In the genomic region with DNA sequence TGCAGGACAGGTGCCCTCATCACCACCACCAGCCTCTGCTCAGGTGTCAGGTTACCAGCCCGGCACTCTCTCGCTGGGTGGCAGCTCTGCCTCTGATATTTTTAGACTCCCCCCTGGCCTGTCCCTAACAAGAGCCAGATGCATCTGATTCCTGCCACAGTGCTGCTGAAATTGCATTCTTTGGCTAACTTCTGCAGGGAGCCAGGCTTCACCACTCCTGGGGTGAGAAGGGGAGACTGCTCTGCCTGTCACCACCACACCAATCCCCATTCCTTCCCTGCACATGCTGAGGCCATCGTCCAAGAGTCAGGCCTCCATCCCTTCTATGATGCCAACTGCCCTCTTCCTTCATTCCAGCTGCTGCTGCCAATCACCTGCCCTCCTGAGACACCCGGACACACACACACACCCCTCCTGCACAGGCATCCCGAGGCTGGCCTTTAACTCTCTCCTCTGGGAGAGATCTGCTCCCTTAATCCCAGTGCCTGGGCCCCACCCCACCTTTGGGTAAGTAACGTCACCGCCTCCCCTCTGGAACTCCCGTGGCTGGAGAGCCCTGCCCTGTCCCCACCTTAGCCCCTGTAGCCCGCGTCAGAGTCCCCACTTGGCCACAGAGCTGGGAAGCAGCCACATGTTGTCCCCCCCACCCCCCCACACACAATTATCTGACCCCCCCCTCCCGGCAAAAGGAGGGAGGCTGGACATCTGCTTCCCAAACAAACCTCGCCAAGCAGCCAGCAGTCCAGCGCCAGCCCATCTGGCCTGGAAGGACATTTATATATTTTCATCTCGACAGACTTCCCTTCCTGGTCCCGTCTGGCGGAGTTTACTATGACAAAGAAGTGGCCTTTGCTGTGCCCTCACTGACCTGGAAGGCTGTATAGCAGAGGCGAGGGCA, we compare ENCODE assay signal across 11 cellular contexts. TPM values are rescaled to one million over a fixed set of nuclear protein-coding genes. Genes with fewer than 3 reads are reported as not detected.
DNase-seq lines count a peak whose midpoint lies in the region; ATAC-seq and TF ChIP-seq lines count a peak whose summit lies in the region.
"Had no signal": no experiment of that assay in that cellular context is flagged by ENCODE, and none has a peak within 500 bp of the region (broad histone marks: within the 10 kb centered on the region; RNA-seq: fewer than 3 reads in every experiment).

No MANE protein-coding gene starts in this region.

- H3K27ac ChIP-seq in body of pancreas (peak overlapping the region in 3 of 4 donors; percentile 2 to 28 (median 25)), liver (ENCODE audit: low read depth in 1 of 2, low read length in 2 of 2) (no peak overlapping the region), thyroid gland (peak overlapping the region in 2 of 3 donors; percentile 25 to 47)

- no peaks in the 10 kb centered on the region for H3K9me3 Mint-ChIP-seq in activated naive CD8-positive, alpha-beta T cell treated with anti-CD3 and anti-CD28 coated beads, Interleukin-2, amount 50 U/mL, for 24 hours
- H3K9me3 Mint-ChIP-seq: activated CD4-positive, alpha-beta T cell treated with anti-CD3 and anti-CD28 coated beads, Interleukin-2, amount 10 ng/mL, durations not matched to agents 24 days and 14 days had no signal

- H3K4me3 Mint-ChIP-seq in activated naive CD8-positive, alpha-beta T cell treated with anti-CD3 and anti-CD28 coated beads, Interleukin-2, amount 50 U/mL, for 24 hours: no peak overlapping the region
- H3K4me3 Mint-ChIP-seq: activated CD4-positive, alpha-beta T cell treated with anti-CD3 and anti-CD28 coated beads, Interleukin-2, amount 10 ng/mL, durations not matched to agents 24 days and 14 days had no signal

- H3K27ac Mint-ChIP-seq in activated naive CD8-positive, alpha-beta T cell treated with anti-CD3 and anti-CD28 coated beads, Interleukin-2, amount 50 U/mL, for 24 hours: no peak overlapping the region
- H3K27ac Mint-ChIP-seq: activated CD4-positive, alpha-beta T cell treated with anti-CD3 and anti-CD28 coated beads, Interleukin-2, amount 10 ng/mL, durations not matched to agents 24 days and 14 days had no signal

- 32 to 41% methylated on average over 11 to 17 of the region's 17 CpGs for WGBS in body of pancreas, 2 donors
- WGBS in liver: 71% methylated on average over 17 of the region's 17 CpGs
- WGBS in thyroid gland, 2 donors: 37 to 47% methylated on average over 14 to 17 of the region's 17 CpGs

- H3K4me3 ChIP-seq in body of pancreas (no peak overlapping the region), liver (ENCODE audit: low read depth in 1 of 3, low read length in 3 of 3) (no peak overlapping the region), thyroid gland (replicated peaks in 1 of 3) (peak overlapping the region in 1 of 3 donors; percentile 8)

- H3K36me3 ChIP-seq in body of pancreas (replicated peaks in 1 of 2; ENCODE audit: insufficient read depth in 1 of 2, low read depth in 2 of 2) (no peaks in the 10 kb centered on the region), liver (ENCODE audit: control insufficient read depth in 4 of 4, insufficient read depth in 3 of 4, low read depth in 1 of 4, low read length in 3 of 4) (no peaks in the 10 kb centered on the region), thyroid gland (no peaks in the 10 kb centered on the region)

- DNase-seq in NCI-H1105 (lab: John Stamatoyannopoulos, UW) (peak; percentile 5), body of pancreas (peak in 2 of 4 donors; percentile 36 to 40), thyroid gland (peak; percentile 43 to 49), KBM-7 (no peak), HPDE6-E6E7 (ENCODE audit: extremely low spot score) (no peak)
- no peak for DNase-seq in activated naive CD8-positive, alpha-beta T cell treated with anti-CD3 and anti-CD28 coated beads, Interleukin-2, amount 50 U/mL, for 24 hours
- DNase-seq: activated CD4-positive, alpha-beta T cell treated with anti-CD3 and anti-CD28 coated beads, Interleukin-2, amount 10 ng/mL, durations not matched to agents 24 days and 14 days; cerebellar nuclear complex; NCI-H446 treated with DMSO at 0.1 percent for 48 hours had no signal

- H3K27me3 ChIP-seq in body of pancreas: no peaks in the 10 kb centered on the region
- H3K27me3 ChIP-seq in liver (ENCODE audit: control insufficient read depth in 4 of 4, insufficient read depth in 4 of 4, low read length in 3 of 4): no peaks in the 10 kb centered on the region
- no peaks in the 10 kb centered on the region for H3K27me3 ChIP-seq in thyroid gland

- H3K4me1 ChIP-seq in body of pancreas (peaks cover 40% of the 10 kb centered on the region), liver (ENCODE audit: control insufficient read depth in 4 of 4, insufficient read depth in 4 of 4, low read length in 3 of 4) (peaks cover 0 to 20% (median 8%) of the 10 kb centered on the region in 4 donors), thyroid gland (peaks cover 18 to 45% of the 10 kb centered on the region in 2 donors)

- no peak for TF ChIP-seq RAD21 in liver (IDR thresholded peaks at IDR 0.05)

- no peak for TF ChIP-seq CTCF in body of pancreas (IDR thresholded peaks at IDR 0.05)
- TF ChIP-seq CTCF in liver (IDR thresholded peaks at IDR 0.05; ENCODE audit: low read depth, low read length, missing input control): no peak
- TF ChIP-seq CTCF in thyroid gland (IDR thresholded peaks at IDR 0.05): no peak

- intact Hi-C loops in body of pancreas (cut with DNase I): no loop called here
- intact Hi-C loops in thyroid gland (cut with DNase I): no loop called here

- no peak overlapping the region for H3K9ac ChIP-seq in liver (ENCODE audit: low read depth in 1 of 2, low read length in 2 of 2)

- TF ChIP-seq POLR2A in body of pancreas (IDR thresholded peaks at IDR 0.05) (no peak), thyroid gland (IDR thresholded peaks at IDR 0.05) (no peak)

- peaks cover 45% of the 10 kb centered on the region for H3K27me3 Mint-ChIP-seq in activated naive CD8-positive, alpha-beta T cell treated with anti-CD3 and anti-CD28 coated beads, Interleukin-2, amount 50 U/mL, for 24 hours

- peaks cover 2% of the 10 kb centered on the region for H3K4me1 Mint-ChIP-seq in activated naive CD8-positive, alpha-beta T cell treated with anti-CD3 and anti-CD28 coated beads, Interleukin-2, amount 50 U/mL, for 24 hours

- in situ Hi-C loops in KBM-7 (cut with MboI; ENCODE audit: low pct_unique_long_range_greater_than_20kb, low sequenced_read_pairs): no loop called here

- no peak for ATAC-seq in body of pancreas
- no peak for ATAC-seq in activated naive CD8-positive, alpha-beta T cell treated with anti-CD3 and anti-CD28 coated beads, Interleukin-2, amount 50 U/mL, for 24 hours
- ATAC-seq in HG03457 (IDR thresholded peaks at IDR 0.05; ENCODE audit: unreplicated experiment): no peak

- H3K36me3 Mint-ChIP-seq in activated naive CD8-positive, alpha-beta T cell treated with anti-CD3 and anti-CD28 coated beads, Interleukin-2, amount 50 U/mL, for 24 hours (ENCODE audit: low read depth): no peaks in the 10 kb centered on the region

- H3K9me3 ChIP-seq in body of pancreas: no peaks in the 10 kb centered on the region
- H3K9me3 ChIP-seq in liver (ENCODE audit: control insufficient read depth in 4 of 4, low read length in 3 of 4): no peaks in the 10 kb centered on the region
- H3K9me3 ChIP-seq in thyroid gland: no peaks in the 10 kb centered on the region

TF ChIP-seq in liver, 16 proteins besides CTCF, POLR2A, EP300 and RAD21:
- TF ChIP-seq RXRA (IDR thresholded peaks at IDR 0.05) (no peak), NR2F2 (IDR thresholded peaks at IDR 0.05) (peak; percentile 47)
TF ChIP-seq in liver: peak in this region for 1.

RNA-seq across cellular contexts. Expression of a gene that starts 2.8 kb away (rescaled TPM):
- 10 to 100 TPM in 1 of 2 donors, 1 to 10 TPM in 1; 8.6 to 17.9 TPM for total RNA-seq in body of pancreas
- total RNA-seq in liver: 10 to 100 TPM in 1 of 2 donors, 1 to 10 TPM in 1; 6.2 to 66.9 TPM
- polyA plus RNA-seq in liver: 100 to 1,000 TPM in 1 of 2 donors, 10 to 100 TPM in 1; 66.6 to 138 TPM
- total RNA-seq in thyroid gland: 10 to 100 TPM; 17.9 to 37.5 (median 23.1) TPM
- total RNA-seq: activated CD4-positive, alpha-beta T cell treated with anti-CD3 and anti-CD28 coated beads, Interleukin-2, amount 10 ng/mL, durations not matched to agents 24 days and 14 days had no signal

Comparison
In these comparisons a context has a peak if more than half of its experiments do, and no peak if none do; other contexts are left out.
1. DNase-seq: peak in NCI-H1105 (single experiment) and thyroid gland (2 of 2); none in KBM-7 (single experiment), activated naive CD8-positive, alpha-beta T cell treated with anti-CD3 and anti-CD28 coated beads, Interleukin-2, amount 50 U/mL, for 24 hours (single experiment) and HPDE6-E6E7 (single experiment).
2. H3K27ac ChIP-seq: peak in body of pancreas (3 of 4) and thyroid gland (2 of 3); none in liver (0 of 2).